In the genomic region with DNA sequence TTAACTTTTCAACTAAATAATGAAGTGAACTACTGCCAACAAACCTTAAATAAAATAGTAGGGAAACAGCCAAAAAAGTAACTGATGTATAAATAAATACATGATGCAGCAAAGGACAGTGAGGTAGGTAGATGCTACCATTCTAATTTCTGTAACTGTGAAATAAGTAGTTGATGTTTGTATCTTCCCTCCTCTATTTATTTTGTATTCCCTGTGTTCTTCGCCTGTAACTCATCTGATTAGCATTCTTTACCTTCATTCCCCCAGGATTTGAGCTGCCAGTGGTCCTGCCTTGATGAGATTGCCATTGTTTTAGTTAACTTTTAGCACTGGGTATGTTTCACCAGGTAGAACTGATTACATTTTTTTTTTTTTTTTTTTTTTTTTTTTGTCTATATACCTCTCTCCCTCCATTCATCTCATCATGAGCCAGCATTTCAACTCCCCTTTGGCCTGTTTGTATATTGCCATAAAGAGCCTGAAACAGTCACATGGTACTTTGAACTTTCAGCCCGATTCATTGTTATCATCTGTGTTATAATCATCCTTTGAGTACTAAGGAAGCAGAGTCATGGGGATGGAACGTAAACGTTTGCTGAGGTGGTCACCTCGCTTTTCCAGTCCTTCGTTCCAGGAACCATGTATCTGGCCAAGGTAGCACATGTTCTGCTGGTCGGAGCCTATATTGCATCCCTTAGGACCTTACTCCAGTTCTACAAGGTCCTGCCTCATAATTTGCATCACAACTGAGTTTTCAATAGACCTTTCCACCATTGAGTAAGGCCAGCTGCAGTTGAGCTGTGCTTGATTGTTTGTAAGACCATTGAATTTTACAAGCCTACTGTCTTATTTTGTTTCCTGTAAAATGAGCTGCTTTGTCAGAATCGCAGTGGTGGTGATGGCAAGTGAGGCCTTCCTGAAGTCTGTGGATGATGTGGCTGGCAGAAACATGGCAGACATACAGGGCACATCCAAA, we compare ENCODE assay signal across 2 cellular contexts.
TF ChIP-seq lines count a peak whose summit lies in the region.

No MANE protein-coding gene starts in this region.

TF ChIP-seq in HepG2, 621 proteins besides CTCF, POLR2A, EP300 and RAD21 (continued from another document and continues in another):
- TF ChIP-seq, protein P1, sequence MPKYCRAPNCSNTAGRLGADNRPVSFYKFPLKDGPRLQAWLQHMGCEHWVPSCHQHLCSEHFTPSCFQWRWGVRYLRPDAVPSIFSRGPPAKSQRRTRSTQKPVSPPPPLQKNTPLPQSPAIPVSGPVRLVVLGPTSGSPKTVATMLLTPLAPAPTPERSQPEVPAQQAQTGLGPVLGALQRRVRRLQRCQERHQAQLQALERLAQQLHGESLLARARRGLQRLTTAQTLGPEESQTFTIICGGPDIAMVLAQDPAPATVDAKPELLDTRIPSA (CRISPR knock-in tag; IDR thresholded peaks at IDR 0.05; ENCODE audit: borderline replicate concordance): no peak
- TF ChIP-seq, protein P2, sequence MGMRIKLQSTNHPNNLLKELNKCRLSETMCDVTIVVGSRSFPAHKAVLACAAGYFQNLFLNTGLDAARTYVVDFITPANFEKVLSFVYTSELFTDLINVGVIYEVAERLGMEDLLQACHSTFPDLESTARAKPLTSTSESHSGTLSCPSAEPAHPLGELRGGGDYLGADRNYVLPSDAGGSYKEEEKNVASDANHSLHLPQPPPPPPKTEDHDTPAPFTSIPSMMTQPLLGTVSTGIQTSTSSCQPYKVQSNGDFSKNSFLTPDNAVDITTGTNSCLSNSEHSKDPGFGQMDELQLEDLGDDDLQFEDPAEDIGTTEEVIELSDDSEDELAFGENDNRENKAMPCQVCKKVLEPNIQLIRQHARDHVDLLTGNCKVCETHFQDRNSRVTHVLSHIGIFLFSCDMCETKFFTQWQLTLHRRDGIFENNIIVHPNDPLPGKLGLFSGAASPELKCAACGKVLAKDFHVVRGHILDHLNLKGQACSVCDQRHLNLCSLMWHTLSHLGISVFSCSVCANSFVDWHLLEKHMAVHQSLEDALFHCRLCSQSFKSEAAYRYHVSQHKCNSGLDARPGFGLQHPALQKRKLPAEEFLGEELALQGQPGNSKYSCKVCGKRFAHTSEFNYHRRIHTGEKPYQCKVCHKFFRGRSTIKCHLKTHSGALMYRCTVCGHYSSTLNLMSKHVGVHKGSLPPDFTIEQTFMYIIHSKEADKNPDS (CRISPR knock-in tag; IDR thresholded peaks at IDR 0.05): 0 out of 2 replicates have a peak, but pooled peaks have one; percentile 49
- TF ChIP-seq, protein P3, sequence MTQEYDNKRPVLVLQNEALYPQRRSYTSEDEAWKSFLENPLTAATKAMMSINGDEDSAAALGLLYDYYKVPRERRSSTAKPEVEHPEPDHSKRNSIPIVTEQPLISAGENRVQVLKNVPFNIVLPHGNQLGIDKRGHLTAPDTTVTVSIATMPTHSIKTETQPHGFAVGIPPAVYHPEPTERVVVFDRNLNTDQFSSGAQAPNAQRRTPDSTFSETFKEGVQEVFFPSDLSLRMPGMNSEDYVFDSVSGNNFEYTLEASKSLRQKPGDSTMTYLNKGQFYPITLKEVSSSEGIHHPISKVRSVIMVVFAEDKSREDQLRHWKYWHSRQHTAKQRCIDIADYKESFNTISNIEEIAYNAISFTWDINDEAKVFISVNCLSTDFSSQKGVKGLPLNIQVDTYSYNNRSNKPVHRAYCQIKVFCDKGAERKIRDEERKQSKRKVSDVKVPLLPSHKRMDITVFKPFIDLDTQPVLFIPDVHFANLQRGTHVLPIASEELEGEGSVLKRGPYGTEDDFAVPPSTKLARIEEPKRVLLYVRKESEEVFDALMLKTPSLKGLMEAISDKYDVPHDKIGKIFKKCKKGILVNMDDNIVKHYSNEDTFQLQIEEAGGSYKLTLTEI (CRISPR knock-in tag; conservative IDR thresholded peaks at IDR 0.05): no peak
- TF ChIP-seq, protein P4, sequence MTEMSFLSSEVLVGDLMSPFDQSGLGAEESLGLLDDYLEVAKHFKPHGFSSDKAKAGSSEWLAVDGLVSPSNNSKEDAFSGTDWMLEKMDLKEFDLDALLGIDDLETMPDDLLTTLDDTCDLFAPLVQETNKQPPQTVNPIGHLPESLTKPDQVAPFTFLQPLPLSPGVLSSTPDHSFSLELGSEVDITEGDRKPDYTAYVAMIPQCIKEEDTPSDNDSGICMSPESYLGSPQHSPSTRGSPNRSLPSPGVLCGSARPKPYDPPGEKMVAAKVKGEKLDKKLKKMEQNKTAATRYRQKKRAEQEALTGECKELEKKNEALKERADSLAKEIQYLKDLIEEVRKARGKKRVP (CRISPR knock-in tag; IDR thresholded peaks at IDR 0.05): no peak; a peak in 2 of 4 replicates
- no peak for TF ChIP-seq RFX5 (IDR thresholded peaks at IDR 0.05; ENCODE audit: low read depth, low read length)
- TF ChIP-seq, protein P5, sequence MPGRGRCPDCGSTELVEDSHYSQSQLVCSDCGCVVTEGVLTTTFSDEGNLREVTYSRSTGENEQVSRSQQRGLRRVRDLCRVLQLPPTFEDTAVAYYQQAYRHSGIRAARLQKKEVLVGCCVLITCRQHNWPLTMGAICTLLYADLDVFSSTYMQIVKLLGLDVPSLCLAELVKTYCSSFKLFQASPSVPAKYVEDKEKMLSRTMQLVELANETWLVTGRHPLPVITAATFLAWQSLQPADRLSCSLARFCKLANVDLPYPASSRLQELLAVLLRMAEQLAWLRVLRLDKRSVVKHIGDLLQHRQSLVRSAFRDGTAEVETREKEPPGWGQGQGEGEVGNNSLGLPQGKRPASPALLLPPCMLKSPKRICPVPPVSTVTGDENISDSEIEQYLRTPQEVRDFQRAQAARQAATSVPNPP (CRISPR knock-in tag; IDR thresholded peaks at IDR 0.05): no peak
- no peak; the same call in none of the 2 replicates for TF ChIP-seq GABPB1 (CRISPR knock-in tag; IDR thresholded peaks at IDR 0.05)
- TF ChIP-seq MBNL3 (CRISPR knock-in tag; conservative IDR thresholded peaks at IDR 0.05): no peak
- TF ChIP-seq, protein P6, sequence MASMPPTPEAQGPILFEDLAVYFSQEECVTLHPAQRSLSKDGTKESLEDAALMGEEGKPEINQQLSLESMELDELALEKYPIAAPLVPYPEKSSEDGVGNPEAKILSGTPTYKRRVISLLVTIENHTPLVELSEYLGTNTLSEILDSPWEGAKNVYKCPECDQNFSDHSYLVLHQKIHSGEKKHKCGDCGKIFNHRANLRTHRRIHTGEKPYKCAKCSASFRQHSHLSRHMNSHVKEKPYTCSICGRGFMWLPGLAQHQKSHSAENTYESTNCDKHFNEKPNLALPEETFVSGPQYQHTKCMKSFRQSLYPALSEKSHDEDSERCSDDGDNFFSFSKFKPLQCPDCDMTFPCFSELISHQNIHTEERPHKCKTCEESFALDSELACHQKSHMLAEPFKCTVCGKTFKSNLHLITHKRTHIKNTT (CRISPR knock-in tag; IDR thresholded peaks at IDR 0.05): no peak
- TF ChIP-seq ZNF678 (CRISPR knock-in tag; IDR thresholded peaks at IDR 0.05): no peak; the same call in 1 of the 2 replicates
- TF ChIP-seq NFIB (CRISPR knock-in tag; IDR thresholded peaks at IDR 0.05; ENCODE audit: borderline replicate concordance): no peak
- TF ChIP-seq ELF3 (CRISPR knock-in tag; IDR thresholded peaks at IDR 0.05): peak; percentile 95
- no peak for TF ChIP-seq ARID2 (CRISPR knock-in tag; IDR thresholded peaks at IDR 0.05; ENCODE audit: borderline replicate concordance)
- no peak for TF ChIP-seq SALL2 (CRISPR knock-in tag; IDR thresholded peaks at IDR 0.05)
- TF ChIP-seq ZFP36L2 (CRISPR knock-in tag; IDR thresholded peaks at IDR 0.05): 0 out of 2 replicates have a peak, but pooled peaks have one; percentile 5

TF ChIP-seq in WTC11, 78 proteins besides CTCF, POLR2A, EP300 and RAD21 (continued from another document and continues in another):
- TF ChIP-seq, protein P7, sequence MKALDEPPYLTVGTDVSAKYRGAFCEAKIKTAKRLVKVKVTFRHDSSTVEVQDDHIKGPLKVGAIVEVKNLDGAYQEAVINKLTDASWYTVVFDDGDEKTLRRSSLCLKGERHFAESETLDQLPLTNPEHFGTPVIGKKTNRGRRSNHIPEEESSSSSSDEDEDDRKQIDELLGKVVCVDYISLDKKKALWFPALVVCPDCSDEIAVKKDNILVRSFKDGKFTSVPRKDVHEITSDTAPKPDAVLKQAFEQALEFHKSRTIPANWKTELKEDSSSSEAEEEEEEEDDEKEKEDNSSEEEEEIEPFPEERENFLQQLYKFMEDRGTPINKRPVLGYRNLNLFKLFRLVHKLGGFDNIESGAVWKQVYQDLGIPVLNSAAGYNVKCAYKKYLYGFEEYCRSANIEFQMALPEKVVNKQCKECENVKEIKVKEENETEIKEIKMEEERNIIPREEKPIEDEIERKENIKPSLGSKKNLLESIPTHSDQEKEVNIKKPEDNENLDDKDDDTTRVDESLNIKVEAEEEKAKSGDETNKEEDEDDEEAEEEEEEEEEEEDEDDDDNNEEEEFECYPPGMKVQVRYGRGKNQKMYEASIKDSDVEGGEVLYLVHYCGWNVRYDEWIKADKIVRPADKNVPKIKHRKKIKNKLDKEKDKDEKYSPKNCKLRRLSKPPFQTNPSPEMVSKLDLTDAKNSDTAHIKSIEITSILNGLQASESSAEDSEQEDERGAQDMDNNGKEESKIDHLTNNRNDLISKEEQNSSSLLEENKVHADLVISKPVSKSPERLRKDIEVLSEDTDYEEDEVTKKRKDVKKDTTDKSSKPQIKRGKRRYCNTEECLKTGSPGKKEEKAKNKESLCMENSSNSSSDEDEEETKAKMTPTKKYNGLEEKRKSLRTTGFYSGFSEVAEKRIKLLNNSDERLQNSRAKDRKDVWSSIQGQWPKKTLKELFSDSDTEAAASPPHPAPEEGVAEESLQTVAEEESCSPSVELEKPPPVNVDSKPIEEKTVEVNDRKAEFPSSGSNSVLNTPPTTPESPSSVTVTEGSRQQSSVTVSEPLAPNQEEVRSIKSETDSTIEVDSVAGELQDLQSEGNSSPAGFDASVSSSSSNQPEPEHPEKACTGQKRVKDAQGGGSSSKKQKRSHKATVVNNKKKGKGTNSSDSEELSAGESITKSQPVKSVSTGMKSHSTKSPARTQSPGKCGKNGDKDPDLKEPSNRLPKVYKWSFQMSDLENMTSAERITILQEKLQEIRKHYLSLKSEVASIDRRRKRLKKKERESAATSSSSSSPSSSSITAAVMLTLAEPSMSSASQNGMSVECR (CRISPR knock-in tag; IDR thresholded peaks at IDR 0.05; ENCODE audit: borderline replicate concordance): no peak
- TF ChIP-seq GRHL2 (CRISPR knock-in tag; IDR thresholded peaks at IDR 0.05; ENCODE audit: insufficient replicate concordance, severe bottlenecking) (no peak), CREB1 (CRISPR knock-in tag; IDR thresholded peaks at IDR 0.05) (no peak), NR1H2 (CRISPR knock-in tag; IDR thresholded peaks at IDR 0.05) (no peak), ZNF232 (CRISPR knock-in tag; IDR thresholded peaks at IDR 0.05) (no peak), ZNF219 (CRISPR knock-in tag; IDR thresholded peaks at IDR 0.05; ENCODE audit: borderline replicate concordance) (no peak), ATF1 (CRISPR knock-in tag; IDR thresholded peaks at IDR 0.05) (no peak), SOX15 (CRISPR knock-in tag; IDR thresholded peaks at IDR 0.05) (no peak)
- TF ChIP-seq, protein P8, sequence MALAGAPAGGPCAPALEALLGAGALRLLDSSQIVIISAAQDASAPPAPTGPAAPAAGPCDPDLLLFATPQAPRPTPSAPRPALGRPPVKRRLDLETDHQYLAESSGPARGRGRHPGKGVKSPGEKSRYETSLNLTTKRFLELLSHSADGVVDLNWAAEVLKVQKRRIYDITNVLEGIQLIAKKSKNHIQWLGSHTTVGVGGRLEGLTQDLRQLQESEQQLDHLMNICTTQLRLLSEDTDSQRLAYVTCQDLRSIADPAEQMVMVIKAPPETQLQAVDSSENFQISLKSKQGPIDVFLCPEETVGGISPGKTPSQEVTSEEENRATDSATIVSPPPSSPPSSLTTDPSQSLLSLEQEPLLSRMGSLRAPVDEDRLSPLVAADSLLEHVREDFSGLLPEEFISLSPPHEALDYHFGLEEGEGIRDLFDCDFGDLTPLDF (CRISPR knock-in tag; IDR thresholded peaks at IDR 0.05): no peak
- TF ChIP-seq, protein P9, sequence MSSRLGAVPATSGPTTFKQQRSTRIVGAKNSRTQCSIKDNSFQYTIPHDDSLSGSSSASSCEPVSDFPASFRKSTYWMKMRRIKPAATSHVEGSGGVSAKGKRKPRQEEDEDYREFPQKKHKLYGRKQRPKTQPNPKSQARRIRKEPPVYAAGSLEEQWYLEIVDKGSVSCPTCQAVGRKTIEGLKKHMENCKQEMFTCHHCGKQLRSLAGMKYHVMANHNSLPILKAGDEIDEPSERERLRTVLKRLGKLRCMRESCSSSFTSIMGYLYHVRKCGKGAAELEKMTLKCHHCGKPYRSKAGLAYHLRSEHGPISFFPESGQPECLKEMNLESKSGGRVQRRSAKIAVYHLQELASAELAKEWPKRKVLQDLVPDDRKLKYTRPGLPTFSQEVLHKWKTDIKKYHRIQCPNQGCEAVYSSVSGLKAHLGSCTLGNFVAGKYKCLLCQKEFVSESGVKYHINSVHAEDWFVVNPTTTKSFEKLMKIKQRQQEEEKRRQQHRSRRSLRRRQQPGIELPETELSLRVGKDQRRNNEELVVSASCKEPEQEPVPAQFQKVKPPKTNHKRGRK (CRISPR knock-in tag; IDR thresholded peaks at IDR 0.05; ENCODE audit: borderline replicate concordance): no peak
- TF ChIP-seq, protein P10, sequence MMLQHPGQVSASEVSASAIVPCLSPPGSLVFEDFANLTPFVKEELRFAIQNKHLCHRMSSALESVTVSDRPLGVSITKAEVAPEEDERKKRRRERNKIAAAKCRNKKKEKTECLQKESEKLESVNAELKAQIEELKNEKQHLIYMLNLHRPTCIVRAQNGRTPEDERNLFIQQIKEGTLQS (CRISPR knock-in tag; conservative IDR thresholded peaks at IDR 0.05): no peak
- TF ChIP-seq, protein P11, sequence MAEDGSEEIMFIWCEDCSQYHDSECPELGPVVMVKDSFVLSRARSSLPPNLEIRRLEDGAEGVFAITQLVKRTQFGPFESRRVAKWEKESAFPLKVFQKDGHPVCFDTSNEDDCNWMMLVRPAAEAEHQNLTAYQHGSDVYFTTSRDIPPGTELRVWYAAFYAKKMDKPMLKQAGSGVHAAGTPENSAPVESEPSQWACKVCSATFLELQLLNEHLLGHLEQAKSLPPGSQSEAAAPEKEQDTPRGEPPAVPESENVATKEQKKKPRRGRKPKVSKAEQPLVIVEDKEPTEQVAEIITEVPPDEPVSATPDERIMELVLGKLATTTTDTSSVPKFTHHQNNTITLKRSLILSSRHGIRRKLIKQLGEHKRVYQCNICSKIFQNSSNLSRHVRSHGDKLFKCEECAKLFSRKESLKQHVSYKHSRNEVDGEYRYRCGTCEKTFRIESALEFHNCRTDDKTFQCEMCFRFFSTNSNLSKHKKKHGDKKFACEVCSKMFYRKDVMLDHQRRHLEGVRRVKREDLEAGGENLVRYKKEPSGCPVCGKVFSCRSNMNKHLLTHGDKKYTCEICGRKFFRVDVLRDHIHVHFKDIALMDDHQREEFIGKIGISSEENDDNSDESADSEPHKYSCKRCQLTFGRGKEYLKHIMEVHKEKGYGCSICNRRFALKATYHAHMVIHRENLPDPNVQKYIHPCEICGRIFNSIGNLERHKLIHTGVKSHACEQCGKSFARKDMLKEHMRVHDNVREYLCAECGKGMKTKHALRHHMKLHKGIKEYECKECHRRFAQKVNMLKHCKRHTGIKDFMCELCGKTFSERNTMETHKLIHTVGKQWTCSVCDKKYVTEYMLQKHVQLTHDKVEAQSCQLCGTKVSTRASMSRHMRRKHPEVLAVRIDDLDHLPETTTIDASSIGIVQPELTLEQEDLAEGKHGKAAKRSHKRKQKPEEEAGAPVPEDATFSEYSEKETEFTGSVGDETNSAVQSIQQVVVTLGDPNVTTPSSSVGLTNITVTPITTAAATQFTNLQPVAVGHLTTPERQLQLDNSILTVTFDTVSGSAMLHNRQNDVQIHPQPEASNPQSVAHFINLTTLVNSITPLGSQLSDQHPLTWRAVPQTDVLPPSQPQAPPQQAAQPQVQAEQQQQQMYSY (CRISPR knock-in tag; IDR thresholded peaks at IDR 0.05): no peak
